ENCODE assay signal across 8 cellular contexts in the genomic region with DNA sequence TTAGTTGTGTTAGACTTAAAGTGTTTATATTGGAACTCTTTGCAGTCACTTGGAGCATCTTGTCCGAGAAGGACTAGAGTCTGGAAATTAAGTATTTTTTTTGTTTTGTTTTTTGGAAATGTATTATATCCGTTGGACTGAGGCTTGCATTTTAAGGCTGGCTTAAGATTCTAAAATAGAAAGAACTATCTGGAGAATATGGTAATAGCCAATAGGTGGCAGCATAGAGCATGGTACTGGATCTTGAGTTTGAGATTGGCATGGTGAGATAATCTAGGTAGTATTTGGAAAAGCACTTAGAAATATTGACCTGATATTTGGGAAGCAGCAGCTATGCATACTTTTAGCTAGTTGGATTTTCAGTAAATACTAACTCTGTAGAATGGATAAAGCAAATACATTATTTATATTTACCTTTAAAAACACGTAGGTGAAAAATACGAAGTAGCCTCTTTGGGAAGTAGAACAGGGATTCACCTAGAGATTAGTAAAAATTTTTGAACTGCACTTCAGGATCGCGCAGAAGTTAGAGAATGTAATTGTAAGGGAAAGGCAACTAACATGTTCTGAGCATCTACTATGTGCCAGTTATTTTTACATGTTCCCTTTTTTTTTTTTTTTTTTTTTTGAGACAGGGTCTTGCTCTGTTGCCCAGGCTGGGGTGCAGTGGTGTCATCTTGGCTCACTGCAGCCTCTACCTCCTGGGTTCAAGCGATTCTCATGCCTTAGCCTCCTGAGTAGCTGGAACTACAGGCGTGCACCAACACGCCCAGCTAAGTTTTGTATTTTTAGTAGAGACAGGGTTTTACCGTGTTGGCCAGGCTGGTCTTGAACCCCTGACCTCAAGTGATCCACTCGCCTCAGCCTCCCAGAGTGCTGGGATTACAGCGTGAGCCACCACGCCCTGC.
A peak's percentile ranks its signal among the peaks of the same experiment; 100 is the strongest.
DNase-seq lines count a peak whose midpoint lies in the region; ATAC-seq and TF ChIP-seq lines count a peak whose summit lies in the region.

No MANE protein-coding gene starts in this region.

- no peak overlapping the region for H3K4me3 Mint-ChIP-seq in central memory CD8-positive, alpha-beta T cell

- H3K9me3 Mint-ChIP-seq in central memory CD8-positive, alpha-beta T cell, result no peaks in the 10 kb centered on the region

- in situ Hi-C loops in ACHN (cut with HindIII; ENCODE audit: low pct_ligation_motif_present, low pct_unique_long_range_greater_than_20kb, low sequenced_read_pairs), result no loop called here

- H3K27me3 Mint-ChIP-seq in central memory CD8-positive, alpha-beta T cell, result no peaks in the 10 kb centered on the region

- H3K36me3 ChIP-seq in lower lobe of right lung, result peaks cover 6% of the 10 kb centered on the region

- DNase-seq in ACHN (peak; percentile 66), GM03348 (ENCODE audit: low spot score) (peak; percentile 42), NCI-H226 (peak; percentile 20), lower lobe of right lung (no peak)
- no peak for DNase-seq in central memory CD8-positive, alpha-beta T cell (ENCODE audit: low spot score in 2 of 2)

- H3K36me3 Mint-ChIP-seq in central memory CD8-positive, alpha-beta T cell (ENCODE audit: insufficient read depth), result peaks cover 16% of the 10 kb centered on the region

- H3K4me1 ChIP-seq in lower lobe of right lung, result no peaks in the 10 kb centered on the region

- no peak overlapping the region for H3K4me3 ChIP-seq in lower lobe of right lung

- H3K4me1 Mint-ChIP-seq in central memory CD8-positive, alpha-beta T cell, result peaks cover 25% of the 10 kb centered on the region

- no peaks in the 10 kb centered on the region for H3K27me3 ChIP-seq in lower lobe of right lung (ENCODE audit: low read depth)

- H3K9me3 ChIP-seq in lower lobe of right lung, result no peaks in the 10 kb centered on the region

- intact Hi-C loops in lower lobe of right lung (cut with DNase I), result no loop called here

- no peak for ATAC-seq in central memory CD8-positive, alpha-beta T cell (replicated peaks; ENCODE audit: extremely low read depth, poor library complexity, severe bottlenecking)
- ATAC-seq in lower lobe of right lung (peak; percentile 73 to 74), GM21367 (IDR thresholded peaks at IDR 0.05; ENCODE audit: unreplicated experiment) (no peak), GM19463 (IDR thresholded peaks at IDR 0.05; ENCODE audit: unreplicated experiment) (no peak), HG03460 (IDR thresholded peaks at IDR 0.05; ENCODE audit: unreplicated experiment) (no peak)

- H3K27ac ChIP-seq in lower lobe of right lung, result no peak overlapping the region

- peak; percentile 57 for TF ChIP-seq CTCF in lower lobe of right lung (IDR thresholded peaks at IDR 0.05)

- H3K27ac Mint-ChIP-seq in central memory CD8-positive, alpha-beta T cell (ENCODE audit: low read depth), result peak overlapping the region; percentile 50

Comparison
In these comparisons a context has a peak if more than half of its experiments do, and no peak if none do; other contexts are left out.
1. DNase-seq: peak in ACHN (single experiment), GM03348 (single experiment) and NCI-H226 (single experiment); none in central memory CD8-positive, alpha-beta T cell (0 of 2) and lower lobe of right lung (single experiment).
2. ATAC-seq: peak in lower lobe of right lung (2 of 2); none in central memory CD8-positive, alpha-beta T cell (single experiment), GM21367 (single experiment), GM19463 (single experiment) and HG03460 (single experiment).